In the genomic region with DNA sequence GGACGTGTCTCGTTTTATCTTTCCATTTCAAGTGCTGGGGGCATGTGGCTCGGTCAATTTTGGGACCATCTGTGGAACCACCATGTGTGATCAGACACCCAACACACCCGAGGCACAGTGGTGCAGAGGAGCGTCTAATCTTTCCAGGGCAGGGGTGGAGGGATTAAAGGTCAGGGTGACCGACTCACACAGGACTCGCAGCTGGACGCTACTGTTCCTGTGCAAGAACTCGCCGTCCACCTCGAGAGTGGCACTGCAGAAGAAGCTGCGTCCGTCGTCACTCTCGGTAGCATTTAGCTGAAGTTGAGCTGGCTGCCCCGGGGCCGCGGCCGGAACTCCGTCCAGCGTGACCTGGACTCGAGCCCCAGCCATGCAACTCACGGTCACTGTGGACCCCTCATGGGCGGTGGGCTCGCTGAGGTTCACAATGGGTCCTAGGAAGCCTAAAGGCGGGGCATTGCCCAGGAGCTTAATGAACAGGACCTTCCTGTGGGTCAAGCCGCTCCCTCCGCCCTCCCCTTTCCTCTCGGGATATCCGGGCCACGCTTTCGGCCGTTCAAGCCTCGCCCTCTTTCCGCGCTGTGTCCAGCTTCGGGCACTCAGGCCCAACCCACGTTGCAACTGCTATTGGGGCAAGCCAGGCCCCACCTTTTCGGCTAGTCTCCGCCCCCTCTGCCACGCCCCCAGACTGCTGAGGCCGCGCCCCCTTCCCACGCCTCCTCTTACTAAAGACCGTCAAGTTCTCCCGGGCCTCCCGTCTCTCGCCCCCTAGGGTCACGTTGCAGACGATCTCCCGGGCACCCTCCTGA, we compare ENCODE assay signal across 9 cellular contexts. TPM values are rescaled to one million over a fixed set of nuclear protein-coding genes. Genes with fewer than 3 reads are reported as not detected.
A peak's percentile ranks its signal among the peaks of the same experiment; 100 is the strongest.
DNase-seq lines count a peak whose midpoint lies in the region; ATAC-seq and TF ChIP-seq lines count a peak whose summit lies in the region.
"Had no signal": no experiment of that assay in that cellular context is flagged by ENCODE, and none has a peak within 500 bp of the region (broad histone marks: within the 10 kb centered on the region; RNA-seq: fewer than 3 reads in every experiment).

No MANE protein-coding gene starts in this region.

- H3K36me3 ChIP-seq in HUES6 (ENCODE audit: control insufficient read depth, insufficient read depth, low read length): peaks cover 14% of the 10 kb centered on the region
- peaks cover 11% of the 10 kb centered on the region for H3K36me3 ChIP-seq in right atrium auricular region

- DNase-seq in RPMI7951 (ENCODE audit: low read depth) (peak; percentile 96), astrocyte of the hippocampus (ENCODE audit: low read depth, low spot score) (peak; percentile 96), right atrium auricular region (ENCODE audit: low spot score) (peak; percentile 97), posterior cingulate gyrus (peak; percentile 49 to 96 (median 70))

- H3K9ac ChIP-seq in HUES6 (ENCODE audit: low read length): peak overlapping the region; percentile 43

- ATAC-seq in GM21390 (IDR thresholded peaks at IDR 0.05; ENCODE audit: unreplicated experiment): no peak
- ATAC-seq in HG02973 (IDR thresholded peaks at IDR 0.05; ENCODE audit: unreplicated experiment): no peak

- TF ChIP-seq CTCF in C4-2B (conservative IDR thresholded peaks at IDR 0.05): no peak
- no peak for TF ChIP-seq CTCF in right atrium auricular region (IDR thresholded peaks at IDR 0.05)

- peak overlapping the region; percentile 84 for H3K4me3 ChIP-seq in HUES6 (ENCODE audit: low read depth, low read length)
- H3K4me3 ChIP-seq in right atrium auricular region: peak overlapping the region; percentile 45 to 74

- H3K27me3 ChIP-seq in HUES6 (ENCODE audit: control insufficient read depth, insufficient read depth, low read length) (no peaks in the 10 kb centered on the region), right atrium auricular region (no peaks in the 10 kb centered on the region)

- peaks cover 27% of the 10 kb centered on the region for H3K4me1 ChIP-seq in HUES6 (ENCODE audit: control insufficient read depth, insufficient read depth, low read length)
- peaks cover 0 to 36% of the 10 kb centered on the region in 2 donors for H3K4me1 ChIP-seq in right atrium auricular region

- H3K27ac ChIP-seq in C4-2B (peak overlapping the region; percentile 84), HUES6 (ENCODE audit: low read depth, low read length) (no peak overlapping the region), right atrium auricular region (peak overlapping the region; percentile 89 to 93)

- no peaks in the 10 kb centered on the region for H3K9me3 ChIP-seq in HUES6 (ENCODE audit: control insufficient read depth, insufficient read depth, low read depth, low read length)
- H3K9me3 ChIP-seq in right atrium auricular region: no peaks in the 10 kb centered on the region

- intact Hi-C loops in posterior cingulate gyrus (cut with DNase I): loop anchor here (5.0 to 10.0 kb wide), 2 partner anchors 48 to 70 kb away; a partner anchor contains a TSS

RNA-seq across cellular contexts. Expression of a gene that starts 1.2 kb away (rescaled TPM):
- total RNA-seq in RPMI7951 (2014; rRNA removed; shearing (Covaris generic)): 9.0 and 11.8 TPM in 2 replicates
- 10 to 100 TPM; 14.8 to 24.8 TPM for total RNA-seq in right atrium auricular region

RNA-seq across cellular contexts. Expression of a gene that starts 4.9 kb away (rescaled TPM):
- 16.8 and 21.5 TPM in 2 replicates for total RNA-seq in RPMI7951 (2014; rRNA removed; shearing (Covaris generic))
- 1 to 10 TPM; 5.3 to 7.1 TPM for total RNA-seq in right atrium auricular region
- total RNA-seq: M059J had no signal

RNA-seq across cellular contexts. Expression of a gene that starts 18.7 kb away (rescaled TPM):
- total RNA-seq in RPMI7951 (2014; rRNA removed; shearing (Covaris generic)): 33.0 and 50.1 TPM in 2 replicates
- 10 to 100 TPM; 12.5 to 20.4 TPM for total RNA-seq in right atrium auricular region

RNA-seq across cellular contexts. Expression of a gene that starts 24.9 kb away (rescaled TPM):
- total RNA-seq in RPMI7951 (2014; rRNA removed; shearing (Covaris generic)): 0.88 and 1.2 TPM in 2 replicates
- total RNA-seq in right atrium auricular region: under 1 TPM in 1 of 2 donors, not detected in 1; 0.90 TPM

RNA-seq across cellular contexts. Expression of a gene that starts 44.8 kb away (rescaled TPM):
- 12.0 and 15.8 TPM in 2 replicates for total RNA-seq in RPMI7951 (2014; rRNA removed; shearing (Covaris generic))
- total RNA-seq in right atrium auricular region: 1 to 10 TPM in 1 of 2 donors, under 1 TPM in 1; 0.22 to 1.7 TPM
